14 cellular contexts compared by ENCODE assay signal in genomic region chr14:93082576-93083001, GRCh38. TPM values are rescaled to one million over a fixed set of nuclear protein-coding genes. Genes with fewer than 3 reads are reported as not detected.
DNase-seq lines count a peak whose midpoint lies in the region; ATAC-seq, FAIRE-seq and TF ChIP-seq lines count a peak whose summit lies in the region.
"Had no signal": no experiment of that assay in that cellular context is flagged by ENCODE, and none has a peak within 500 bp of the region (broad histone marks: within the 10 kb centered on the region; RNA-seq: fewer than 3 reads in every experiment).

No MANE protein-coding gene starts in this region.

- H3K9me3 Mint-ChIP-seq in central memory CD8-positive, alpha-beta T cell: no peaks in the 10 kb centered on the region
- no peaks in the 10 kb centered on the region for H3K9me3 Mint-ChIP-seq in naive B cell

- H3K36me3 Mint-ChIP-seq in central memory CD8-positive, alpha-beta T cell (ENCODE audit: insufficient read depth): peaks cover 2% of the 10 kb centered on the region
- no peaks in the 10 kb centered on the region for H3K36me3 Mint-ChIP-seq in naive B cell

- H3K4me3 Mint-ChIP-seq in central memory CD8-positive, alpha-beta T cell: no peak overlapping the region
- no peak overlapping the region for H3K4me3 Mint-ChIP-seq in naive B cell

- TF ChIP-seq RAD21 in liver (IDR thresholded peaks at IDR 0.05) (peak in 1 of 2 donors; percentile 19), HepG2 (CRISPR knock-in tag; IDR thresholded peaks at IDR 0.05) (no peak)

- H3K9me3 ChIP-seq in liver (ENCODE audit: control insufficient read depth in 4 of 4, low read length in 3 of 4) (no peaks in the 10 kb centered on the region), HepG2 (ENCODE audit: low read length) (no peaks in the 10 kb centered on the region), vagina (no peaks in the 10 kb centered on the region), HAP-1 (no peaks in the 10 kb centered on the region)
- H3K9me3 ChIP-seq: tibial nerve had no signal

- ATAC-seq in HepG2: no peak
- no peak for ATAC-seq in central memory CD8-positive, alpha-beta T cell (replicated peaks; ENCODE audit: extremely low read depth, poor library complexity, severe bottlenecking)
- ATAC-seq in naive B cell (ENCODE audit: low read depth in 2 of 2): no peak
- ATAC-seq: esophagus mucosa had no signal

- POLR2A ChIA-PET in HepG2 (lab: Yijun Ruan, JAX): no interaction called here

- no peak for TF ChIP-seq CTCF in liver (IDR thresholded peaks at IDR 0.05; ENCODE audit: low read depth, low read length, missing input control)
- TF ChIP-seq CTCF in HepG2 (CRISPR knock-in tag; IDR thresholded peaks at IDR 0.05): no peak
- TF ChIP-seq CTCF in vagina (IDR thresholded peaks at IDR 0.05): no peak

- CTCF ChIA-PET in HepG2 (lab: Yijun Ruan, JAX; ENCODE audit: low intra/inter-chr PET ratio, low total read pairs): no interaction called here

- in situ Hi-C loops in HepG2 (cut with HindIII; ENCODE audit: extremely low pct_ligation_motif_present, low pct_unique_long_range_greater_than_20kb): no loop called here
- in situ Hi-C loops in HAP-1 (cut with MboI; ENCODE audit: low sequenced_read_pairs): no loop called here

- BruUV-seq in HepG2 (replicated peaks; lab: Mats Ljungman, UMichigan): no TSS peak

- H3K79me2 ChIP-seq in HepG2 (ENCODE audit: insufficient read depth, low read length): no peaks in the 10 kb centered on the region

- TF ChIP-seq EP300 in HepG2 (IDR thresholded peaks at IDR 0.05; ENCODE audit: low read depth in 2 of 2, low read length in 2 of 2) (no peak), HepG2 (CRISPR knock-in tag; IDR thresholded peaks at IDR 0.05; ENCODE audit: borderline replicate concordance) (no peak)

- peak overlapping the region in 1 of 2 donors; percentile 9 for H3K27ac ChIP-seq in liver (ENCODE audit: low read depth in 1 of 2, low read length in 2 of 2)
- no peak overlapping the region for H3K27ac ChIP-seq in HepG2 (ENCODE audit: extremely low read length, insufficient read depth, low read length)
- H3K27ac ChIP-seq in vagina: peak overlapping the region; percentile 4

- H3K4me3 ChIP-seq in liver (ENCODE audit: low read depth in 1 of 3, low read length in 3 of 3) (no peak overlapping the region), HepG2 (replicated peaks in 1 of 3; ENCODE audit: insufficient read depth in 1 of 3, low read depth in 2 of 3, low read length in 3 of 3) (no peak overlapping the region), vagina (no peak overlapping the region), HAP-1 (no peak overlapping the region)
- H3K4me3 ChIP-seq: tibial nerve had no signal

- peak overlapping the region; percentile 90 for H3K27ac Mint-ChIP-seq in central memory CD8-positive, alpha-beta T cell (ENCODE audit: low read depth)
- H3K27ac Mint-ChIP-seq in naive B cell: peak overlapping the region in 4 of 6 donors; percentile 24 to 74 (median 58)

- peaks cover 48% of the 10 kb centered on the region for H3K4me1 Mint-ChIP-seq in central memory CD8-positive, alpha-beta T cell
- H3K4me1 Mint-ChIP-seq in naive B cell: peaks cover 32 to 42% (median 33%) of the 10 kb centered on the region in 3 donors

- intact Hi-C loops in HepG2 (cut with micrococcal nuclease; ENCODE audit: unreplicated experiment) (no loop called here), vagina (cut with DNase I) (loop anchor here (10.0 kb wide), 1 partner anchor 108 kb away; no protein-coding TSS in a partner anchor)

- H3K9ac ChIP-seq in liver (ENCODE audit: low read depth in 1 of 2, low read length in 2 of 2): no peak overlapping the region
- H3K9ac ChIP-seq in HepG2 (ENCODE audit: insufficient read depth, low read depth, low read length): no peak overlapping the region

- no peak for DNase-seq in HepG2 (ENCODE audit: low spot score)
- DNase-seq in central memory CD8-positive, alpha-beta T cell (ENCODE audit: low spot score in 2 of 2): no peak
- no peak for DNase-seq in naive B cell
- DNase-seq in vagina (ENCODE audit: extremely low spot score in 2 of 2): no peak
- no peak for DNase-seq in GM19240 (ENCODE audit: insufficient read length, low spot score)
- no peak for DNase-seq in NOMO-1 (lab: John Stamatoyannopoulos, UW; ENCODE audit: unreplicated experiment in 2 of 2)
- DNase-seq in HAP-1 (ENCODE audit: low spot score in 2 of 2): no peak
- DNase-seq: cortex of kidney, NCI-H2081 treated with DMSO at 0.1 percent for 48 hours had no signal

- H3K36me3 ChIP-seq in liver (ENCODE audit: control insufficient read depth in 4 of 4, insufficient read depth in 3 of 4, low read depth in 1 of 4, low read length in 3 of 4): no peaks in the 10 kb centered on the region
- H3K36me3 ChIP-seq in HepG2 (replicated peaks in 1 of 2; ENCODE audit: control insufficient read depth in 1 of 2, insufficient read depth in 2 of 2, low read length in 2 of 2): no peaks in the 10 kb centered on the region; a peak in 1 of 5 replicates
- no peaks in the 10 kb centered on the region for H3K36me3 ChIP-seq in vagina
- H3K36me3 ChIP-seq in HAP-1 (replicated peaks): no peaks in the 10 kb centered on the region
- H3K36me3 ChIP-seq: tibial nerve had no signal

- no peaks in the 10 kb centered on the region for H3K27me3 Mint-ChIP-seq in central memory CD8-positive, alpha-beta T cell
- no peaks in the 10 kb centered on the region for H3K27me3 Mint-ChIP-seq in naive B cell
- H3K27me3 Mint-ChIP-seq: progenitor cell of endocrine pancreas had no signal

- H4K20me1 ChIP-seq in HepG2 (ENCODE audit: insufficient read depth, low read length): peaks cover 4% of the 10 kb centered on the region; the same call in 1 of the 2 replicates

- peaks cover 8 to 29% (median 17%) of the 10 kb centered on the region in 4 donors for H3K4me1 ChIP-seq in liver (ENCODE audit: control insufficient read depth in 4 of 4, insufficient read depth in 4 of 4, low read length in 3 of 4)
- peaks cover 24% of the 10 kb centered on the region for H3K4me1 ChIP-seq in HepG2 (ENCODE audit: insufficient read depth, low read length)
- H3K4me1 ChIP-seq in vagina: peaks cover 76% of the 10 kb centered on the region
- H3K4me1 ChIP-seq in HAP-1: peaks cover 9% of the 10 kb centered on the region

- H3K27me3 ChIP-seq in liver (ENCODE audit: control insufficient read depth in 4 of 4, insufficient read depth in 4 of 4, low read length in 3 of 4): no peaks in the 10 kb centered on the region
- no peaks in the 10 kb centered on the region for H3K27me3 ChIP-seq in HepG2 (ENCODE audit: control insufficient read depth in 1 of 2, insufficient read depth in 2 of 2, low read length in 2 of 2)
- no peaks in the 10 kb centered on the region for H3K27me3 ChIP-seq in vagina
- H3K27me3 ChIP-seq in HAP-1 (ENCODE audit: low read depth): no peaks in the 10 kb centered on the region
- H3K27me3 ChIP-seq: tibial nerve had no signal

- H3K4me2 ChIP-seq in HepG2 (ENCODE audit: low read depth, low read length): no peak overlapping the region

- H2AFZ ChIP-seq in HepG2 (ENCODE audit: low read length): no peak overlapping the region

- TF ChIP-seq POLR2A in HepG2 (IDR thresholded peaks at IDR 0.05; ENCODE audit: insufficient read depth in 1 of 2, low read depth in 2 of 2, low read length in 2 of 2): no peak
- no peak for TF ChIP-seq POLR2A in vagina (IDR thresholded peaks at IDR 0.05)

- no peak for FAIRE-seq in HepG2 (lab: Jason Lieb, UNC)
- FAIRE-seq: D721Med had no signal

- WGBS in liver: 46% methylated on average over 12 of the region's 12 CpGs
- WGBS in HepG2 (ENCODE audit: low lambda C conversion rate): 97% methylated on average over 6 of the region's 12 CpGs

TF ChIP-seq in liver, 16 proteins besides CTCF, POLR2A, EP300 and RAD21:
- no peak for TF ChIP-seq NR2F2 (IDR thresholded peaks at IDR 0.05)
- peak; percentile 41 to 76 for TF ChIP-seq RXRA (IDR thresholded peaks at IDR 0.05)
- no peak for TF ChIP-seq JUND (IDR thresholded peaks at IDR 0.05)
- peak; percentile 62 for TF ChIP-seq YY1 (IDR thresholded peaks at IDR 0.05)
- no peak for TF ChIP-seq EGR1 (IDR thresholded peaks at IDR 0.05; ENCODE audit: low read depth in 2 of 2)
- TF ChIP-seq HNF4A (conservative IDR thresholded peaks at IDR 0.05): peak; percentile 61 to 69

TF ChIP-seq in HepG2, 621 proteins besides CTCF, POLR2A, EP300 and RAD21 (continues in another document):
- TF ChIP-seq SP140L (CRISPR knock-in tag; IDR thresholded peaks at IDR 0.05; ENCODE audit: borderline replicate concordance) (no peak), ISL2 (CRISPR knock-in tag; IDR thresholded peaks at IDR 0.05) (no peak), ZKSCAN1 (IDR thresholded peaks at IDR 0.05; ENCODE audit: low read length) (no peak)

RNA-seq across cellular contexts. Expression of gene ITPK1, which starts 33.1 kb away (rescaled TPM):
- total RNA-seq in liver: 10 to 100 TPM in 1 of 2 donors, 1 to 10 TPM in 1; 9.0 to 41.2 TPM
- polyA plus RNA-seq in liver: 10 to 100 TPM in 1 of 2 donors, 1 to 10 TPM in 1; 9.4 to 31.3 TPM
- 20.5 and 28.1 TPM in 2 replicates for total RNA-seq in HepG2 (2016; rRNA removed; fragmentation: Illumina TruSeq; extraction: Trizol)
- total RNA-seq in HepG2 (2016; cell fraction: cytosol; rRNA removed; fragmentation: Illumina TruSeq; extraction: Trizol; ENCODE audit: low read depth): 8.4 and 11.5 TPM in 2 replicates
- total RNA-seq in HepG2 (2016; cell fraction: insoluble cytoplasmic fraction; rRNA removed; fragmentation: Illumina TruSeq; extraction: Trizol): 15.9 and 20.1 TPM in 2 replicates
- total RNA-seq in HepG2 (2016; cell fraction: membrane; rRNA removed; fragmentation: Illumina TruSeq; extraction: Trizol): 31.0 and 31.9 TPM in 2 replicates
- 11.8 and 15.8 TPM in 2 replicates for total RNA-seq in HepG2 (2016; cell fraction: nucleus; rRNA removed; fragmentation: Illumina TruSeq; extraction: Trizol)
- 47.5 and 64.2 TPM in 2 replicates for polyA plus RNA-seq in HepG2 (2011; rRNA removed)
- polyA plus RNA-seq in HepG2 (2011; cell fraction: cytosol; rRNA removed): 30.0 and 37.2 TPM in 2 replicates
- polyA plus RNA-seq in HepG2 (2011; cell fraction: nucleus; rRNA removed): 30.6 and 37.4 TPM in 2 replicates
- 17.7 and 18.1 TPM in 2 replicates for polyA plus RNA-seq in HepG2 (2012)
- polyA plus RNA-seq in HepG2 (2016; cell fraction: cytosol; fragmentation: Illumina TruSeq; extraction: Trizol; ENCODE audit: low read depth): 21.3 and 21.6 TPM in 2 replicates
- polyA plus RNA-seq in HepG2 (2016; cell fraction: insoluble cytoplasmic fraction; fragmentation: Illumina TruSeq; extraction: Trizol; ENCODE audit: low read depth): 28.1 and 40.5 TPM in 2 replicates
- polyA plus RNA-seq in HepG2 (2016; cell fraction: membrane; fragmentation: Illumina TruSeq; extraction: Trizol; ENCODE audit: low read depth): 43.7 and 50.0 TPM in 2 replicates
- polyA plus RNA-seq in HepG2 (2016; cell fraction: nucleus; fragmentation: Illumina TruSeq; extraction: Trizol; ENCODE audit: insufficient read depth, low read depth): 24.0 and 25.1 TPM in 2 replicates
- 147 and 407 TPM in 2 replicates for polyA minus RNA-seq in HepG2 (2011; rRNA and poly(A)+ RNA removed; ENCODE audit: low replicate concordance)
- 32.5 and 39.1 TPM in 2 replicates for polyA minus RNA-seq in HepG2 (2011; cell fraction: cytosol; rRNA and poly(A)+ RNA removed)
- 12.5 and 17.4 TPM in 2 replicates for polyA minus RNA-seq in HepG2 (2011; cell fraction: nucleus; rRNA and poly(A)+ RNA removed)
- 10 to 100 TPM in 5 of 6 donors, 1 to 10 TPM in 1; 8.5 to 20.1 (median 16.2) TPM for polyA plus RNA-seq in naive B cell (ENCODE audit: low read depth in 6 of 6)
- total RNA-seq in vagina: 49.6 TPM
